ENCODE assay signal across 1 cellular context in the genomic region with DNA sequence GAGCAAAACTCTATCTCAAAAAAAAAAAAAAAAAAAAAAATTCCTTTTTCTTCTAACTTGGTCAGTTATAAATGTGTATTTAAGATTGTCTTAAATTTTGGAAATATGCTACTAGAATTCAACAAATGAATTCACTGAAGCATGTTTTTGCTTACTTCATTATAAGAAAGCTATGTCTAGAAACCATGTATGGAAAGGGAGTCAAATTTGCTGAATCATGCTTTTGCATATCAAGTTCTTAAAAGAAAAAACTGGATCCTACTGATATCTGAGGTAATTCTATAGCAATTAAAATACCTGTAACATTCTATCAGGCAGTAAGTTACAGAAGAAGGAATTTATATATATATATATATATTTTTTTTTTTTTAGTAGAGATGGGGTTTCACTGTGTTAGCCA.
A peak's percentile ranks its signal among the peaks of the same experiment; 100 is the strongest.
TF ChIP-seq lines count a peak whose summit lies in the region.

No MANE protein-coding gene starts in this region.

TF ChIP-seq in K562, 482 proteins besides CTCF, POLR2A, EP300 and RAD21 (continued from another document):
- TF ChIP-seq, protein P1, sequence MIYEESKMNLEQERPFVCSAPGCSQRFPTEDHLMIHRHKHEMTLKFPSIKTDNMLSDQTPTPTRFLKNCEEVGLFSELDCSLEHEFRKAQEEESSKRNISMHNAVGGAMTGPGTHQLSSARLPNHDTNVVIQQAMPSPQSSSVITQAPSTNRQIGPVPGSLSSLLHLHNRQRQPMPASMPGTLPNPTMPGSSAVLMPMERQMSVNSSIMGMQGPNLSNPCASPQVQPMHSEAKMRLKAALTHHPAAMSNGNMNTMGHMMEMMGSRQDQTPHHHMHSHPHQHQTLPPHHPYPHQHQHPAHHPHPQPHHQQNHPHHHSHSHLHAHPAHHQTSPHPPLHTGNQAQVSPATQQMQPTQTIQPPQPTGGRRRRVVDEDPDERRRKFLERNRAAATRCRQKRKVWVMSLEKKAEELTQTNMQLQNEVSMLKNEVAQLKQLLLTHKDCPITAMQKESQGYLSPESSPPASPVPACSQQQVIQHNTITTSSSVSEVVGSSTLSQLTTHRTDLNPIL (CRISPR knock-in tag; IDR thresholded peaks at IDR 0.05), result no peak
- TF ChIP-seq ARID2 (IDR thresholded peaks at IDR 0.05), result no peak
- TF ChIP-seq ZFX (CRISPR knock-in tag; IDR thresholded peaks at IDR 0.05), result no peak
- no peak for TF ChIP-seq SLC30A9 (CRISPR knock-in tag; IDR thresholded peaks at IDR 0.05)
- TF ChIP-seq, protein P2, sequence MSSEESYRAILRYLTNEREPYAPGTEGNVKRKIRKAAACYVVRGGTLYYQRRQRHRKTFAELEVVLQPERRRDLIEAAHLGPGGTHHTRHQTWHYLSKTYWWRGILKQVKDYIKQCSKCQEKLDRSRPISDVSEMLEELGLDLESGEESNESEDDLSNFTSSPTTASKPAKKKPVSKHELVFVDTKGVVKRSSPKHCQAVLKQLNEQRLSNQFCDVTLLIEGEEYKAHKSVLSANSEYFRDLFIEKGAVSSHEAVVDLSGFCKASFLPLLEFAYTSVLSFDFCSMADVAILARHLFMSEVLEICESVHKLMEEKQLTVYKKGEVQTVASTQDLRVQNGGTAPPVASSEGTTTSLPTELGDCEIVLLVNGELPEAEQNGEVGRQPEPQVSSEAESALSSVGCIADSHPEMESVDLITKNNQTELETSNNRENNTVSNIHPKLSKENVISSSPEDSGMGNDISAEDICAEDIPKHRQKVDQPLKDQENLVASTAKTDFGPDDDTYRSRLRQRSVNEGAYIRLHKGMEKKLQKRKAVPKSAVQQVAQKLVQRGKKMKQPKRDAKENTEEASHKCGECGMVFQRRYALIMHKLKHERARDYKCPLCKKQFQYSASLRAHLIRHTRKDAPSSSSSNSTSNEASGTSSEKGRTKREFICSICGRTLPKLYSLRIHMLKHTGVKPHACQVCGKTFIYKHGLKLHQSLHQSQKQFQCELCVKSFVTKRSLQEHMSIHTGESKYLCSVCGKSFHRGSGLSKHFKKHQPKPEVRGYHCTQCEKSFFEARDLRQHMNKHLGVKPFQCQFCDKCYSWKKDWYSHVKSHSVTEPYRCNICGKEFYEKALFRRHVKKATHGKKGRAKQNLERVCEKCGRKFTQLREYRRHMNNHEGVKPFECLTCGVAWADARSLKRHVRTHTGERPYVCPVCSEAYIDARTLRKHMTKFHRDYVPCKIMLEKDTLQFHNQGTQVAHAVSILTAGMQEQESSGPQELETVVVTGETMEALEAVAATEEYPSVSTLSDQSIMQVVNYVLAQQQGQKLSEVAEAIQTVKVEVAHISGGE (CRISPR knock-in tag; IDR thresholded peaks at IDR 0.05), result no peak
- TF ChIP-seq ZNF696 (CRISPR knock-in tag; conservative IDR thresholded peaks at IDR 0.05), result no peak
- peak; percentile 99 for TF ChIP-seq ZNF316 (IDR thresholded peaks at IDR 0.05)
- TF ChIP-seq, protein P3, sequence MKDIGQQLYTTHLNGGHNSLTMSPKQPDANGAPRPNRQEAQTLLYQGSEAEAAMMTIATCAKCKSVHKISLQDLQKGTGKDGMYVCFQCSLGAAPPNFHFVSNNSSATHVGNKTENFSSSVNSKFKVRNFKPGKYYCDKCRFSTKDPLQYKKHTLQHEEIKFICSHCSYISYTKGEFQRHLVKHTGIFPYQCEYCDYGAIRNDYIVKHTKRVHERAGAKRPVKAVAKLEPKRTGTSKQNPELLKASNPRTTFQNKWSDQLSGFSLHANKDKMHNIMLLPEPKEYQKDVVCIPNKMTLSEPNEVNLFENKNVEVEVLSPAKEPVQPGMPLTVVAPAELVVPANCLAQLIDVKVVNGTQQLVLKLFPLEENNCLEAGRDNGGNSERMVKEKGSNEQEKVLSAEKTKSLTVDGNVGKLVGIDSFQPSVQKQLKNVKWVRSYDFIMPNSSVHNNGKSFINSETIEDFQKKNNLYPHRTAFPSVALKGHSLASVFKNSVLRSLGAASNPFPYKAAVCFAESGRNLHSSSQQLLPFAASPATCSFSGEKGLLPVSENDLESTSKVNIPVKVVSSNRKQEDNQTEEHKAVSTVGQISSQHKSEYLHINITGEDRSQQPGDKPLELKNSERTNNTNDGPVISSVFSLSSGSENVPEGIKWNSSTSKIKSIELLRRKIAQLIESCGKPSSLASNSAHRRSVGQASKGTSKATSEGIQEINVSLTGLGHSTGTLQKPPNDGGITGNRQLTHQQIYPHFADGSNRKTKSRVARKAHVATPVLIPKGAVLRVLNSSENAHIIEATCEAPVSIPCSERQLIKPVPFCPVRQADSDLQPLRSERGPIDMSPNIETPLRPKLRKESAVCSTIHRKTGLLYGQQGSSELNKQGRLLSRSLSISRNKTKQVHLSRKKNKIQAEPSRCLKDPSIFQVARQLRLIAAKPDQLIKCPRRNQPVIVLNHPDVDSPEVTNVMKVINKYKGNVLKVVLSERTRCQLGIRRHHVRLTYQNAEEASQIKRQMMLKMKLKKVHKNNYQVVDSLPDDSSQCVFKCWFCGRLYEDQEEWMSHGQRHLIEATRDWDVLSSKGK (CRISPR knock-in tag; IDR thresholded peaks at IDR 0.05), result no peak
- TF ChIP-seq MAFG (tag; conservative IDR thresholded peaks at IDR 0.05), result peak; percentile 97
- TF ChIP-seq HLTF (IDR thresholded peaks at IDR 0.05), result no peak
- TF ChIP-seq, protein P4, sequence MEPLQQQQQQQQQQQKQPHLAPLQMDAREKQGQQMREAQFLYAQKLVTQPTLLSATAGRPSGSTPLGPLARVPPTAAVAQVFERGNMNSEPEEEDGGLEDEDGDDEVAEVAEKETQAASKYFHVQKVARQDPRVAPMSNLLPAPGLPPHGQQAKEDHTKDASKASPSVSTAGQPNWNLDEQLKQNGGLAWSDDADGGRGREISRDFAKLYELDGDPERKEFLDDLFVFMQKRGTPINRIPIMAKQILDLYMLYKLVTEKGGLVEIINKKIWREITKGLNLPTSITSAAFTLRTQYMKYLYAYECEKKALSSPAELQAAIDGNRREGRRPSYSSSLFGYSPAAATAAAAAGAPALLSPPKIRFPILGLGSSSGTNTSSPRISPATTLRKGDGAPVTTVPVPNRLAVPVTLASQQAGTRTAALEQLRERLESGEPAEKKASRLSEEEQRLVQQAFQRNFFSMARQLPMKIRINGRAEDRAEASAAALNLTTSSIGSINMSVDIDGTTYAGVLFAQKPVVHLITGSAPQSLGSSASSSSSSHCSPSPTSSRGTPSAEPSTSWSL (CRISPR knock-in tag; IDR thresholded peaks at IDR 0.05; ENCODE audit: borderline replicate concordance), result no peak
